ENCODE assay signal across 19 cellular contexts in the genomic region with DNA sequence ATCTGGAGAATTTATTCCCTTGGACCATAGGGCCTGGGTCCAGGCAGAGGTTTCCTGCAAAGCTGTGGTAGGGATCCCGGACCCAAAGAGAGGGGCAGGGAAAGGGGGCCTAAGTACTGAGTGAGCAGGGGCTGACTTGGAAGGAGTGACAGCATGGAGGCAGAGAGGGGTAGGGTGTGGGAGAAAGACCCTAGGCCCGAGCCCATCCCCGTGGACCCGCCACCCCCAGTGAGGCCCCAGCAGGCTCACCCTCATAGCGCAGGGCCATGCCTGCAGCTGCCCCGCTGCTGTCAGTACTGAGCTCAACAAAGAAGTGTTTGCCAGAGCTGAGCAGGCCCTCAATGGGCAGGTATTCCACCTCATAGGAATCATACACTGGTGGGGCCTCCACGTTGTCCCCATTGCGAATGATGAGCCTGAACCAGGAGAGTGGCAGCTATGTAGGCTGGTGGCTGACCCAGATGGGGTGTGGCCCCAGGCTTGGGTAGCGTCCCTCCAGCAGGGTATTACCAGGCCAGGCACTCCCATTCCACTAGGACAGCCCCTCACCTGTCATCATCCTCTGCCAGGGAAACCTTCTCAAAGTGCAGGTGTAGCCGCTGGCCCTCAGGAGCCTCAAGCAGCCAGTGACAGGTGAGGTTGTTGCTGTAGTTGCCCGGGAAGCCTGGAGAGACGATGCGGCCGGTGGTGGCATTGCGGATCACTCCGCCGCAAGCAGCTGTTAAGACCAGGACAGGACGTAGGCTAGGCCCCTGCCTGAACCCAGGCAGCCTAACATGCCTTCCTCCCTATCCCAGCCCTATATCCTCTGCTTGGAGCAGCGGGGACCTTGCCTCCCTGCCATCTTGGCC. TPM values are rescaled to one million over a fixed set of nuclear protein-coding genes. Genes with fewer than 3 reads are reported as not detected.
A peak's percentile ranks its signal among the peaks of the same experiment; 100 is the strongest.
DNase-seq lines count a peak whose midpoint lies in the region; ATAC-seq and TF ChIP-seq lines count a peak whose summit lies in the region.
"Had no signal": no experiment of that assay in that cellular context is flagged by ENCODE, and none has a peak within 500 bp of the region (broad histone marks: within the 10 kb centered on the region; RNA-seq: fewer than 3 reads in every experiment).

No MANE protein-coding gene starts in this region.

- H3K4me3 Mint-ChIP-seq in H9: no peak overlapping the region
- no peak overlapping the region for H3K4me3 Mint-ChIP-seq in activated CD4-positive, alpha-beta memory T cell treated with anti-CD3 and anti-CD28 coated beads for 36 hours
- H3K4me3 Mint-ChIP-seq: CD14-positive monocyte had no signal

- H3K9ac ChIP-seq in H9 (ENCODE audit: extremely low read depth, insufficient read length, low read length) (no peak overlapping the region), mesendoderm (ENCODE audit: low read length) (no peak overlapping the region)

- peaks cover 2% of the 10 kb centered on the region; the same call in 1 of the 2 replicates for H3K4me1 ChIP-seq in H9 (ENCODE audit: insufficient read depth, low read length)
- peaks cover 1% of the 10 kb centered on the region for H3K4me1 ChIP-seq in mesendoderm (ENCODE audit: control insufficient read depth, low read depth, low read length)
- H3K4me1 ChIP-seq in upper lobe of right lung: no peaks in the 10 kb centered on the region

- TF ChIP-seq CTCF in H9 (conservative IDR thresholded peaks at IDR 0.05) (no peak), upper lobe of right lung (IDR thresholded peaks at IDR 0.05) (no peak)

- WGBS in H9 (ENCODE audit: extremely low coverage, insufficient read length, low lambda C conversion rate): no CpG with 5 or more reads among the region's 19 CpGs
- WGBS in mesendoderm (ENCODE audit: extremely low coverage, insufficient coverage, low lambda C conversion rate): no CpG with 5 or more reads among the region's 19 CpGs

- H4K8ac ChIP-seq in H9 (replicated peaks; ENCODE audit: insufficient read length, low read depth, low read length) (no peak overlapping the region), mesendoderm (ENCODE audit: low read depth, low read length) (no peak overlapping the region)

- no peak overlapping the region for H2AFZ ChIP-seq in H9 (ENCODE audit: low read length)
- H2AFZ ChIP-seq: PC-9 had no signal

- H3K4me1 Mint-ChIP-seq in H9: peaks cover 12 to 18% of the 10 kb centered on the region in 2 experiments
- H3K4me1 Mint-ChIP-seq in activated CD4-positive, alpha-beta memory T cell treated with anti-CD3 and anti-CD28 coated beads for 36 hours (ENCODE audit: low read depth): no peaks in the 10 kb centered on the region

- H3K36me3 ChIP-seq in mesendoderm (ENCODE audit: control insufficient read depth, insufficient read depth, low read length) (no peaks in the 10 kb centered on the region), upper lobe of right lung (no peaks in the 10 kb centered on the region)

- H3K14ac ChIP-seq in H9 (ENCODE audit: insufficient read depth, low read length): no peak overlapping the region

- no peak overlapping the region for H2BK20ac ChIP-seq in H9 (ENCODE audit: low read depth, low read length, poor library complexity, severe bottlenecking)

- no peak overlapping the region for H2AK5ac ChIP-seq in H9 (ENCODE audit: insufficient read length, low read length)
- no peak overlapping the region for H2AK5ac ChIP-seq in mesendoderm (ENCODE audit: low read length)

- no peak overlapping the region for H3T11ph ChIP-seq in H9 (ENCODE audit: low read length)

- no peak overlapping the region for H2BK120ac ChIP-seq in H9 (ENCODE audit: low read depth, low read length, poor library complexity, severe bottlenecking)
- H2BK120ac ChIP-seq in mesendoderm (ENCODE audit: low read depth, low read length): no peak overlapping the region

- H2BK15ac ChIP-seq in H9 (ENCODE audit: low read depth, low read length) (no peak overlapping the region), mesendoderm (replicated peaks; ENCODE audit: low read depth) (no peak overlapping the region)

- H3K56ac ChIP-seq in H9 (ENCODE audit: insufficient read length, low read depth, low read length) (no peak overlapping the region), mesendoderm (ENCODE audit: low read length) (no peak overlapping the region)

- no peak overlapping the region for H3K4ac ChIP-seq in H9 (ENCODE audit: low read depth, low read length)
- H3K4ac ChIP-seq in mesendoderm (ENCODE audit: low read depth, low read length): no peak overlapping the region

- CTCF ChIA-PET in activated CD4-positive, alpha-beta memory T cell treated with anti-CD3 and anti-CD28 coated beads for 36 hours (lab: Charles Lee): interaction anchor here (1.2 to 7.0 kb wide), 2 partner anchors 152 to 163 kb away, joined by 3 to 475 read pairs; no protein-coding TSS in a partner anchor

- H3K36me3 Mint-ChIP-seq in H9 (ENCODE audit: insufficient read depth in 1 of 3, low read depth in 3 of 3): no peaks in the 10 kb centered on the region
- no peaks in the 10 kb centered on the region for H3K36me3 Mint-ChIP-seq in activated CD4-positive, alpha-beta memory T cell treated with anti-CD3 and anti-CD28 coated beads for 36 hours

- intact Hi-C loops in upper lobe of right lung (cut with DNase I): no loop called here
- intact Hi-C loops in activated CD4-positive, alpha-beta memory T cell treated with anti-CD3 and anti-CD28 coated beads for 36 hours (cut with micrococcal nuclease): no loop called here

- ATAC-seq in upper lobe of right lung (no peak), GM21526 (IDR thresholded peaks at IDR 0.05; ENCODE audit: low FRiP score, unreplicated experiment) (no peak)
- ATAC-seq: HCT116 had no signal

- H3K18ac ChIP-seq in H9 (ENCODE audit: insufficient read length, low read depth, low read length): no peak overlapping the region
- H3K18ac ChIP-seq in mesendoderm (ENCODE audit: low read length): no peak overlapping the region

- POLR2A ChIA-PET in activated CD4-positive, alpha-beta memory T cell treated with anti-CD3 and anti-CD28 coated beads for 36 hours (lab: Charles Lee): interaction anchor here (0.6 kb wide), 1 partner anchor 149 kb away, joined by 5 read pairs; no protein-coding TSS in a partner anchor

- H3K23me2 ChIP-seq in H9 (ENCODE audit: insufficient read length, low read depth, low read length, poor library complexity, severe bottlenecking): no peaks in the 10 kb centered on the region

- no peak overlapping the region for H4K5ac ChIP-seq in H9 (ENCODE audit: insufficient read length, low read depth, low read length)
- H4K5ac ChIP-seq in mesendoderm (ENCODE audit: low read length): no peak overlapping the region

- H3K9me3 Mint-ChIP-seq in H9: no peaks in the 10 kb centered on the region
- no peaks in the 10 kb centered on the region for H3K9me3 Mint-ChIP-seq in activated CD4-positive, alpha-beta memory T cell treated with anti-CD3 and anti-CD28 coated beads for 36 hours
- H3K9me3 Mint-ChIP-seq: CD14-positive monocyte had no signal

- H3K27me3 ChIP-seq in H9 (ENCODE audit: insufficient read depth, low read length) (no peaks in the 10 kb centered on the region), mesendoderm (ENCODE audit: insufficient read depth, low read length, poor library complexity) (no peaks in the 10 kb centered on the region), upper lobe of right lung (no peaks in the 10 kb centered on the region)

- H4K91ac ChIP-seq in H9 (ENCODE audit: insufficient read length, low read depth, low read length): no peak overlapping the region

- no peaks in the 10 kb centered on the region for H4K20me1 ChIP-seq in H9 (ENCODE audit: control insufficient read depth, insufficient read depth, insufficient read length)

- no peak overlapping the region for H2BK5ac ChIP-seq in H9 (ENCODE audit: insufficient read length, low read length)
- no peak overlapping the region for H2BK5ac ChIP-seq in mesendoderm (ENCODE audit: low read length)

- H3K27me3 Mint-ChIP-seq in H9 (ENCODE audit: low read depth): peaks cover 2% of the 10 kb centered on the region
- H3K27me3 Mint-ChIP-seq in activated CD4-positive, alpha-beta memory T cell treated with anti-CD3 and anti-CD28 coated beads for 36 hours: peaks cover 17% of the 10 kb centered on the region

- peak; percentile 40 for DNase-seq in NCI-H510A (lab: John Stamatoyannopoulos, UW)
- no peak for DNase-seq in NCI-H510A treated with DMSO at 0.1 percent for 48 hours (lab: John Stamatoyannopoulos, UW)
- DNase-seq in H9: peak; percentile 34
- DNase-seq in mesendoderm: no peak
- DNase-seq in upper lobe of right lung: peak; percentile 55
- DNase-seq in inferior parietal cortex (ENCODE audit: extremely low spot score): no peak
- DNase-seq in activated CD4-positive, alpha-beta memory T cell treated with anti-CD3 and anti-CD28 coated beads for 36 hours: no peak
- DNase-seq: KG1, NCI-H1105 treated with DMSO at 0.1 percent for 48 hours, NCI-H1694 treated with DMSO at 0.1 percent for 48 hours, NCI-H2107, NCI-H524 treated with DMSO at 0.1 percent for 48 hours, PC-9 had no signal

- H3K4me3 ChIP-seq in mesendoderm (ENCODE audit: low read length): no peak overlapping the region
- no peak overlapping the region for H3K4me3 ChIP-seq in upper lobe of right lung
- H3K4me3 ChIP-seq: PC-9 had no signal

- H3K79me1 ChIP-seq in H9 (ENCODE audit: insufficient read depth, low read depth, low read length, poor library complexity, severe bottlenecking) (no peaks in the 10 kb centered on the region), mesendoderm (ENCODE audit: low read length) (no peaks in the 10 kb centered on the region)

- H3K27ac ChIP-seq in H9 (ENCODE audit: insufficient read length, low read depth, low read length): no peak overlapping the region
- no peak overlapping the region for H3K27ac ChIP-seq in mesendoderm (ENCODE audit: low read depth, low read length)
- no peak overlapping the region for H3K27ac ChIP-seq in upper lobe of right lung
- H3K27ac ChIP-seq: 22Rv1, PC-9, RWPE1 had no signal

- no peak overlapping the region; a peak in 1 of 7 replicates for H3K27ac Mint-ChIP-seq in H9
- no peak overlapping the region for H3K27ac Mint-ChIP-seq in activated CD4-positive, alpha-beta memory T cell treated with anti-CD3 and anti-CD28 coated beads for 36 hours
- H3K27ac Mint-ChIP-seq: CD14-positive monocyte had no signal

- H3K79me2 ChIP-seq in H9 (ENCODE audit: insufficient read depth, low read length): no peaks in the 10 kb centered on the region
- no peaks in the 10 kb centered on the region for H3K79me2 ChIP-seq in mesendoderm (ENCODE audit: control insufficient read depth, insufficient read depth, low read length)

- no peaks in the 10 kb centered on the region for H3K9me3 ChIP-seq in H9 (ENCODE audit: control insufficient read depth, low read depth, low read length)
- H3K9me3 ChIP-seq in upper lobe of right lung: no peaks in the 10 kb centered on the region

- no peak overlapping the region for H3K23ac ChIP-seq in H9 (ENCODE audit: insufficient read length, low read depth, low read length)
- peak overlapping the region; percentile 80 for H3K23ac ChIP-seq in mesendoderm (ENCODE audit: low read length)

- H3K4me2 ChIP-seq in H9 (ENCODE audit: insufficient read depth, insufficient read length, low read length): no peak overlapping the region
- H3K4me2 ChIP-seq in mesendoderm (ENCODE audit: low read length): no peak overlapping the region
- H3K4me2 ChIP-seq: PC-9 had no signal

- no peak overlapping the region for H2BK12ac ChIP-seq in H9 (ENCODE audit: insufficient read length, low read depth, low read length)

RNA-seq across cellular contexts. Expression of gene PHF12, which starts 9.2 kb away (rescaled TPM):
- total RNA-seq in H9 (2021) (62.1 and 68.5 TPM in 2 replicates), upper lobe of right lung (40.0 TPM)
- 24.4 TPM for polyA plus RNA-seq in mesendoderm (2013, experiment 1 of 2)
- 25.2 TPM for polyA plus RNA-seq in mesendoderm (2013, experiment 2 of 2)
- total RNA-seq in activated CD4-positive, alpha-beta memory T cell treated with anti-CD3 and anti-CD28 coated beads for 36 hours: 10 to 100 TPM; 44.0 to 44.8 TPM

RNA-seq across cellular contexts. Expression of gene SEZ6, which starts 45.4 kb away (rescaled TPM):
- total RNA-seq in H9 (2021): 1.8 and 2.8 TPM in 2 replicates
- 0.31 TPM for polyA plus RNA-seq in mesendoderm (2013, experiment 1 of 2)
- 0.36 TPM for polyA plus RNA-seq in mesendoderm (2013, experiment 2 of 2)
- total RNA-seq in upper lobe of right lung: not detected
- not detected for total RNA-seq in activated CD4-positive, alpha-beta memory T cell treated with anti-CD3 and anti-CD28 coated beads for 36 hours
- total RNA-seq: PC-9 had no signal
- polyA plus RNA-seq: AG04450 had no signal

RNA-seq across cellular contexts. Expression of gene DHRS13, which starts 57.6 kb away (rescaled TPM):
- 28.6 and 29.6 TPM in 2 replicates for total RNA-seq in H9 (2021)
- polyA plus RNA-seq in mesendoderm (2013, experiment 1 of 2): 10.9 TPM
- polyA plus RNA-seq in mesendoderm (2013, experiment 2 of 2): 11.0 TPM
- total RNA-seq in upper lobe of right lung: 12.8 TPM
- total RNA-seq in activated CD4-positive, alpha-beta memory T cell treated with anti-CD3 and anti-CD28 coated beads for 36 hours: 10 to 100 TPM; 18.0 to 20.6 TPM

Comparison
In these comparisons a context has a peak if more than half of its experiments do, and no peak if none do; other contexts are left out.
1. DNase-seq: peak in NCI-H510A (single experiment), H9 (single experiment) and upper lobe of right lung (single experiment); none in NCI-H510A treated with DMSO at 0.1 percent for 48 hours (single experiment), mesendoderm (single experiment), inferior parietal cortex (single experiment) and activated CD4-positive, alpha-beta memory T cell treated with anti-CD3 and anti-CD28 coated beads for 36 hours (single experiment).